In the genomic region with DNA sequence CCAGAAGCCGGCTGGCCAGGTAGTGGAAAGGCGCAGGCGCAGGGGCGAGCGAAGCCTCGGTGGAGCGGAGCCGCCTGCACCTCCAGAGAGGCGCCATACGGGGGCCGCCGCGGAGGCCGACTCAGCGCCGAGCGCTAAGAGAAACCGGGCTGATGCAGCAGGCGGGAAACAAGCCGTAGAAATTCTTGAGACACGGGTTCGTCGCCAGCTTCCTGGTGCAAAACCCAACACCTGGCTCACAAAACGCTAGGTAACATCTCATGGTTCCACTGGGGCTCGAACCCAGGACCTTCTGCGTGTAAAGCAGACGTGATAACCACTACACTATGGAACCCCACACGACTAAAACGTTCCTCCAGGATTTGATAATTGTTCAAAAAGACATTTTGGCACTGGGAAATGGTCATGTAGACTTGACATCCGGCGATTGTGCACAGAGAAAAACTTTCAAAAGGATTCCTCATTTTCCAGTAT, we compare ENCODE assay signal across 8 cellular contexts. TPM values are rescaled to one million over a fixed set of nuclear protein-coding genes. Genes with fewer than 3 reads are reported as not detected.
DNase-seq lines count a peak whose midpoint lies in the region; ATAC-seq and TF ChIP-seq lines count a peak whose summit lies in the region.

No MANE protein-coding gene starts in this region.

- peak overlapping the region; percentile 58 for H3K4me3 ChIP-seq in kidney epithelial cell (ENCODE audit: low read depth, low read length)

- H3K36me3 Mint-ChIP-seq in central memory CD8-positive, alpha-beta T cell (ENCODE audit: insufficient read depth): peaks cover 23% of the 10 kb centered on the region

- TF ChIP-seq CTCF in kidney epithelial cell (IDR thresholded peaks at IDR 0.05; ENCODE audit: insufficient read depth, low read length, poor library complexity, severe bottlenecking): peak; percentile 48

- peaks cover 9% of the 10 kb centered on the region for H3K27me3 Mint-ChIP-seq in central memory CD8-positive, alpha-beta T cell

- no peaks in the 10 kb centered on the region for H3K36me3 ChIP-seq in kidney epithelial cell (ENCODE audit: control insufficient read depth, insufficient read depth, low read length)

- peaks cover 28% of the 10 kb centered on the region for H3K4me1 Mint-ChIP-seq in central memory CD8-positive, alpha-beta T cell

- H3K27me3 ChIP-seq in kidney epithelial cell (ENCODE audit: control insufficient read depth, insufficient read depth, low read length): no peaks in the 10 kb centered on the region

- DNase-seq in AG08395 (ENCODE audit: low spot score) (peak; percentile 75), NCI-H226 (peak; percentile 96), kidney epithelial cell (ENCODE audit: low read depth) (no peak)
- DNase-seq in activated CD4-positive, CD25-positive, alpha-beta regulatory T cell (lab: John Stamatoyannopoulos, UW): peak; percentile 67 to 77 (median 74)
- DNase-seq in central memory CD8-positive, alpha-beta T cell (ENCODE audit: low spot score in 2 of 2): peak; percentile 73 to 83
- DNase-seq in stimulated activated CD4-positive, alpha-beta T cell treated with anti-CD3 and anti-CD28 coated beads, Interleukin-15, amount 100 ng/mL, for 24 hours: peak; percentile 95

- peak overlapping the region; percentile 100 for H3K27ac Mint-ChIP-seq in central memory CD8-positive, alpha-beta T cell (ENCODE audit: low read depth)

- ATAC-seq in GM18907 (IDR thresholded peaks at IDR 0.05; ENCODE audit: unreplicated experiment): peak; percentile 93
- ATAC-seq in HG03175 (IDR thresholded peaks at IDR 0.05; ENCODE audit: unreplicated experiment): peak; percentile 92
- peak; percentile 83 for ATAC-seq in central memory CD8-positive, alpha-beta T cell (replicated peaks; ENCODE audit: extremely low read depth, poor library complexity, severe bottlenecking)

- H3K9me3 Mint-ChIP-seq in central memory CD8-positive, alpha-beta T cell: no peaks in the 10 kb centered on the region

- peak overlapping the region; percentile 95 for H3K4me3 Mint-ChIP-seq in central memory CD8-positive, alpha-beta T cell

RNA-seq across cellular contexts. Expression of a gene that starts 39.1 kb away (rescaled TPM):
- total RNA-seq in kidney epithelial cell: not detected in 2 replicates

RNA-seq across cellular contexts. Expression of a gene that starts 47.0 kb away (rescaled TPM):
- total RNA-seq in kidney epithelial cell: not detected in 2 replicates
